8 cellular contexts compared by ENCODE assay signal in genomic region chr1:858649-859041, GRCh38.
DNase-seq lines count a peak whose midpoint lies in the region; ATAC-seq and TF ChIP-seq lines count a peak whose summit lies in the region.
"Not testable (repeated sequence)": the region's sequence is repeated elsewhere in the genome, so short reads cannot be mapped to it uniquely, and the experiment has no call there.

No MANE protein-coding gene starts in this region.

- DNase-seq in AG08395 (ENCODE audit: low spot score) (peak; percentile 47), EH (ENCODE audit: low read depth) (peak; percentile 65), NCI-H128 (lab: John Stamatoyannopoulos, UW; ENCODE audit: unreplicated experiment) (peak; percentile 47), NCI-H524 (lab: John Stamatoyannopoulos, UW) (peak; percentile 51 to 76), colonic mucosa (peak; percentile 49), left ventricle myocardium superior (peak; percentile 90)
- DNase-seq in activated CD8-positive, alpha-beta T cell treated with anti-CD3 and anti-CD28 coated beads, Interleukin-2, amount 10 ng/mL, durations not matched to agents 7 days and 5 days; osteoblast (ENCODE audit: insufficient read length, low spot score, missing footprints): not testable (repeated sequence)

- H3K36me3 ChIP-seq in colonic mucosa; osteoblast (ENCODE audit: insufficient read depth, low read length): not testable (repeated sequence)

- H4K20me1 ChIP-seq in osteoblast (ENCODE audit: insufficient read depth, low read length) = not testable (repeated sequence)

- H3K9me3 ChIP-seq in colonic mucosa; osteoblast (ENCODE audit: low read depth, low read length): not testable (repeated sequence)

- not testable (repeated sequence) for H3K27me3 ChIP-seq in colonic mucosa; osteoblast (ENCODE audit: insufficient read depth, low read length)

- peaks cover 16% of the 10 kb centered on the region for H3K4me1 Mint-ChIP-seq in activated CD8-positive, alpha-beta T cell treated with anti-CD3 and anti-CD28 coated beads, Interleukin-2, amount 10 ng/mL, durations not matched to agents 7 days and 5 days (ENCODE audit: low read depth)

- not testable (repeated sequence) for H3K9ac ChIP-seq in colonic mucosa (ENCODE audit: low read depth in 2 of 2, low read length in 2 of 2)

- not testable (repeated sequence) for H3K27ac ChIP-seq in colonic mucosa; osteoblast (ENCODE audit: low read depth, low read length)

- H3K79me2 ChIP-seq in osteoblast (ENCODE audit: insufficient read depth, low read length) = not testable (repeated sequence)

- not testable (repeated sequence) for TF ChIP-seq CTCF in colonic mucosa (IDR thresholded peaks at IDR 0.05); osteoblast (IDR thresholded peaks at IDR 0.05; ENCODE audit: extremely low read depth, low read depth, low read length)

- H2AFZ ChIP-seq in osteoblast (ENCODE audit: low read length) = not testable (repeated sequence)

- CTCF ChIA-PET in activated CD8-positive, alpha-beta T cell treated with anti-CD3 and anti-CD28 coated beads, Interleukin-2, amount 10 ng/mL, durations not matched to agents 7 days and 5 days (lab: Charles Lee) = interaction anchor here (1.6 kb wide), 1 partner anchor 11 kb away, joined by 5 read pairs; no protein-coding TSS in a partner anchor

- not testable (repeated sequence) for H3K9me3 Mint-ChIP-seq in activated CD8-positive, alpha-beta T cell treated with anti-CD3 and anti-CD28 coated beads, Interleukin-2, amount 10 ng/mL, durations not matched to agents 7 days and 5 days (ENCODE audit: insufficient read depth)

- H3K4me1 ChIP-seq in colonic mucosa; osteoblast (ENCODE audit: insufficient read depth, low read length): not testable (repeated sequence)

- peaks cover 10% of the 10 kb centered on the region for H3K36me3 Mint-ChIP-seq in activated CD8-positive, alpha-beta T cell treated with anti-CD3 and anti-CD28 coated beads, Interleukin-2, amount 10 ng/mL, durations not matched to agents 7 days and 5 days (ENCODE audit: low read depth)

- H3K27me3 Mint-ChIP-seq in activated CD8-positive, alpha-beta T cell treated with anti-CD3 and anti-CD28 coated beads, Interleukin-2, amount 10 ng/mL, durations not matched to agents 7 days and 5 days (ENCODE audit: low read depth) = peaks cover 28% of the 10 kb centered on the region

- ATAC-seq in activated CD8-positive, alpha-beta T cell treated with anti-CD3 and anti-CD28 coated beads, Interleukin-2, amount 10 ng/mL, durations not matched to agents 7 days and 5 days = peak; percentile 45
- ATAC-seq in left ventricle myocardium superior = peak; percentile 95

- not testable (repeated sequence) for H3K4me3 ChIP-seq in colonic mucosa; osteoblast (ENCODE audit: insufficient read depth, low read length)

- H3K4me3 Mint-ChIP-seq in activated CD8-positive, alpha-beta T cell treated with anti-CD3 and anti-CD28 coated beads, Interleukin-2, amount 10 ng/mL, durations not matched to agents 7 days and 5 days = not testable (repeated sequence)

- POLR2A ChIA-PET in activated CD8-positive, alpha-beta T cell treated with anti-CD3 and anti-CD28 coated beads, Interleukin-2, amount 10 ng/mL, durations not matched to agents 7 days and 5 days (lab: Charles Lee) = not testable (repeated sequence)

- peak overlapping the region; percentile 54 for H3K4me2 ChIP-seq in osteoblast (ENCODE audit: insufficient read depth, low read length)

- not testable (repeated sequence) for H3K27ac Mint-ChIP-seq in activated CD8-positive, alpha-beta T cell treated with anti-CD3 and anti-CD28 coated beads, Interleukin-2, amount 10 ng/mL, durations not matched to agents 7 days and 5 days

- intact Hi-C loops in colonic mucosa (cut with DNase I); left ventricle myocardium superior (cut with micrococcal nuclease): not testable (repeated sequence)
